In the genomic region with DNA sequence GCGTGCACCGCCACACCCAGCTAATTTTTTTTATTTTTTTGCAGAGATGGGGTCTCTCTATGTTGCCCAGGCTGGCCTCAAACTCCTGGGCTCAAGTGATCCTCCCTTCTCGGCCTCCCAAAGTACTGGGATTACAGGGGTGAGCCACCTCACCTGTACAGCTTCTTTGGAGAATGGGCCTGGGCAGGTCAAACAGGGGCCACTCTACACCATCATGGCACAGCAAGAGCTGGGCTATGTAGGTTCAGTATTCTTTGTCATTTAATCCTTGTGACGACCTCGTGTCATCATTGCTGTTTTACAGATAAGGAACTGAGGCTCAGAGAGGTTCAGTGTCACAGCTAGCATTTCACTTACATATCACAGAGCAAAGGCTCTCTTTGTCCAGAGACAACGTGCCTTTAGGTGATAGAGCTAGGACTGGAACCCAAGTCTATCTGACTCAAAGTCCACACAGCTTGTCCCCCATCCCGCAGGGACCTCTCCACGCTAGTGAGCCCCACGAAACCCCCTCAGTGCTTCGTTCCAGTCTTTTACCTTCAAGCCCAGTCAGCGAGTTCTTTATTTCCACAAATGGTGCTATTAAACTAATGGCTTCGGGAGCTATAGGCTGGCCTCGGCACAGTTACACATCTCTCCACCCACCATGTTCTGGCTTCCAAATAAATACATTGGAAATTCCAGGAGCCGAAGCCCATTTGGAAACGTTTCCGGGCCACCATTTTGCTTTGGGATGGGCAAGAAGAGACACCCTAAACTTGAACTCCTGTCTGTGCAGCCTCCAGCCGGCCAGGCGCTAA, we compare ENCODE assay signal across 8 cellular contexts. TPM values are rescaled to one million over a fixed set of nuclear protein-coding genes. Genes with fewer than 3 reads are reported as not detected.
DNase-seq lines count a peak whose midpoint lies in the region; ATAC-seq and TF ChIP-seq lines count a peak whose summit lies in the region.

No MANE protein-coding gene starts in this region.

- TF ChIP-seq CTCF in MCF 10A (IDR thresholded peaks at IDR 0.05; ENCODE audit: unreplicated experiment) (no peak), neural crest cell (conservative IDR thresholded peaks at IDR 0.05) (no peak), HFFc6 (IDR thresholded peaks at IDR 0.05) (no peak)

- H3K9me3 ChIP-seq in CD4-positive, alpha-beta memory T cell (ENCODE audit: control insufficient read depth in 1 of 2, low read length in 2 of 2): no peaks in the 10 kb centered on the region

- H3K9me3 Mint-ChIP-seq in CD4-positive, alpha-beta memory T cell: peaks cover 0 to 9% (median 3%) of the 10 kb centered on the region in 8 donors
- H3K9me3 Mint-ChIP-seq in MCF 10A (ENCODE audit: unreplicated experiment): no peaks in the 10 kb centered on the region
- peaks cover 5% of the 10 kb centered on the region for H3K9me3 Mint-ChIP-seq in neural crest cell
- peaks cover 5% of the 10 kb centered on the region for H3K9me3 Mint-ChIP-seq in HFFc6

- CTCF ChIA-PET in CD4-positive, alpha-beta memory T cell (lab: Charles Lee; ENCODE audit: partially characterized antibody): interaction anchor here (1.8 to 5.0 kb wide), 3 partner anchors 10 to 40 kb away, joined by 5 to 39 read pairs (median 11); no protein-coding TSS in a partner anchor
- CTCF ChIA-PET in MCF 10A (lab: Yijun Ruan, JAX): interaction anchor here (0.6 to 1.1 kb wide), 4 partner anchors 12 to 124 kb away, joined by 3 to 5 read pairs (median 3); no protein-coding TSS in a partner anchor

- H3K36me3 Mint-ChIP-seq in CD4-positive, alpha-beta memory T cell: peaks cover 2 to 6% of the 10 kb centered on the region in 2 donors
- H3K36me3 Mint-ChIP-seq in MCF 10A (ENCODE audit: insufficient read depth, unreplicated experiment) (peaks cover 2% of the 10 kb centered on the region), neural crest cell (ENCODE audit: low read depth) (no peaks in the 10 kb centered on the region), HFFc6 (ENCODE audit: low read depth) (peaks cover 4% of the 10 kb centered on the region)

- DNase-seq in CD4-positive, alpha-beta memory T cell: no peak
- DNase-seq in MV-4-11 (lab: John Stamatoyannopoulos, UW) (peak; percentile 4), MCF 10A (ENCODE audit: unreplicated experiment) (no peak), neural crest cell (ENCODE audit: low read depth, low spot score) (no peak), GM19240 (ENCODE audit: insufficient read length, low spot score) (no peak), DMS153 treated with DMSO at 0.1 percent for 48 hours (lab: John Stamatoyannopoulos, UW; ENCODE audit: unreplicated experiment) (no peak), HFFc6 (no peak)

- H3K27ac ChIP-seq in CD4-positive, alpha-beta memory T cell (ENCODE audit: low read depth, low read length): peak overlapping the region; percentile 33

- H3K27ac Mint-ChIP-seq in CD4-positive, alpha-beta memory T cell: peak overlapping the region; percentile 95 to 98 (median 97)
- H3K27ac Mint-ChIP-seq in MCF 10A (ENCODE audit: low read depth, unreplicated experiment): peak overlapping the region; percentile 91
- H3K27ac Mint-ChIP-seq in neural crest cell (ENCODE audit: unreplicated experiment): peak overlapping the region; percentile 78
- no peak overlapping the region for H3K27ac Mint-ChIP-seq in HFFc6

- ATAC-seq in SK-N-SH treated with all-trans-retinoic acid at 6 μM for 48 hours: no peak

- H3K27me3 ChIP-seq in CD4-positive, alpha-beta memory T cell (ENCODE audit: insufficient read depth, low read length): no peaks in the 10 kb centered on the region

- POLR2A ChIA-PET in CD4-positive, alpha-beta memory T cell (lab: Charles Lee; ENCODE audit: partially characterized antibody): interaction anchor here (1.1 to 3.2 kb wide), 18 partner anchors 8 to 322 kb away, joined by 3 to 43 read pairs (median 6); no protein-coding TSS in a partner anchor
- POLR2A ChIA-PET in MCF 10A (lab: Yijun Ruan, JAX): interaction anchor here (0.8 to 2.0 kb wide), 6 partner anchors 11 to 425 kb away, joined by 3 to 13 read pairs (median 4); no protein-coding TSS in a partner anchor

- BruUV-seq in MCF 10A (replicated peaks; lab: Mats Ljungman, UMichigan): no TSS peak

- H3K4me1 Mint-ChIP-seq in CD4-positive, alpha-beta memory T cell: peaks cover 29 to 48% (median 42%) of the 10 kb centered on the region in 4 donors
- H3K4me1 Mint-ChIP-seq in MCF 10A (ENCODE audit: insufficient read depth, unreplicated experiment): peaks cover 11% of the 10 kb centered on the region
- peaks cover 21% of the 10 kb centered on the region for H3K4me1 Mint-ChIP-seq in neural crest cell
- H3K4me1 Mint-ChIP-seq in HFFc6 (ENCODE audit: low read depth): peaks cover 17% of the 10 kb centered on the region

- no peaks in the 10 kb centered on the region for H3K36me3 ChIP-seq in CD4-positive, alpha-beta memory T cell (ENCODE audit: insufficient read depth, low read length)

- peak overlapping the region; percentile 56 to 97 (median 86) for H3K4me3 Mint-ChIP-seq in CD4-positive, alpha-beta memory T cell
- H3K4me3 Mint-ChIP-seq in MCF 10A (ENCODE audit: unreplicated experiment): no peak overlapping the region
- no peak overlapping the region for H3K4me3 Mint-ChIP-seq in neural crest cell
- no peak overlapping the region for H3K4me3 Mint-ChIP-seq in HFFc6

- peaks cover 47% of the 10 kb centered on the region for H3K4me1 ChIP-seq in CD4-positive, alpha-beta memory T cell (ENCODE audit: insufficient read depth, low read length)

- H3K4me3 ChIP-seq in CD4-positive, alpha-beta memory T cell (ENCODE audit: low read length in 2 of 2): peak overlapping the region; percentile 18 to 29

- intact Hi-C loops in CD4-positive, alpha-beta memory T cell (cut with micrococcal nuclease): loop anchor here (1.0 to 2.0 kb wide), 4 partner anchors 25 to 281 kb away; a partner anchor contains a TSS
- intact Hi-C loops in MCF 10A (cut with micrococcal nuclease): loop anchor here (2.0 kb wide), 1 partner anchor 34 kb away; no protein-coding TSS in a partner anchor

- no peaks in the 10 kb centered on the region for H3K27me3 Mint-ChIP-seq in CD4-positive, alpha-beta memory T cell
- H3K27me3 Mint-ChIP-seq in MCF 10A (ENCODE audit: insufficient read depth, unreplicated experiment) (no peaks in the 10 kb centered on the region), neural crest cell (ENCODE audit: low read depth) (no peaks in the 10 kb centered on the region), HFFc6 (ENCODE audit: insufficient read depth) (peaks cover 2% of the 10 kb centered on the region; the same call in 1 of the 2 replicates)

TF ChIP-seq in SK-N-SH treated with all-trans-retinoic acid at 6 μM for 48 hours, 23 proteins besides CTCF, POLR2A, EP300 and RAD21 (continues in another document):
- TF ChIP-seq ARNTL (CRISPR knock-in tag; IDR thresholded peaks at IDR 0.05; ENCODE audit: borderline replicate concordance, low read depth) (no peak), ZFP30 (CRISPR knock-in tag; IDR thresholded peaks at IDR 0.05) (no peak), CSDC2 (CRISPR knock-in tag; IDR thresholded peaks at IDR 0.05) (no peak), ISL1 (CRISPR knock-in tag; IDR thresholded peaks at IDR 0.05) (no peak)
- TF ChIP-seq, protein P1, sequence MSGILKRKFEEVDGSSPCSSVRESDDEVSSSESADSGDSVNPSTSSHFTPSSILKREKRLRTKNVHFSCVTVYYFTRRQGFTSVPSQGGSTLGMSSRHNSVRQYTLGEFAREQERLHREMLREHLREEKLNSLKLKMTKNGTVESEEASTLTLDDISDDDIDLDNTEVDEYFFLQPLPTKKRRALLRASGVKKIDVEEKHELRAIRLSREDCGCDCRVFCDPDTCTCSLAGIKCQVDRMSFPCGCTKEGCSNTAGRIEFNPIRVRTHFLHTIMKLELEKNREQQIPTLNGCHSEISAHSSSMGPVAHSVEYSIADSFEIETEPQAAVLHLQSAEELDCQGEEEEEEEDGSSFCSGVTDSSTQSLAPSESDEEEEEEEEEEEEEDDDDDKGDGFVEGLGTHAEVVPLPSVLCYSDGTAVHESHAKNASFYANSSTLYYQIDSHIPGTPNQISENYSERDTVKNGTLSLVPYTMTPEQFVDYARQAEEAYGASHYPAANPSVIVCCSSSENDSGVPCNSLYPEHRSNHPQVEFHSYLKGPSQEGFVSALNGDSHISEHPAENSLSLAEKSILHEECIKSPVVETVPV (CRISPR knock-in tag; IDR thresholded peaks at IDR 0.05): no peak
- TF ChIP-seq, protein P2, sequence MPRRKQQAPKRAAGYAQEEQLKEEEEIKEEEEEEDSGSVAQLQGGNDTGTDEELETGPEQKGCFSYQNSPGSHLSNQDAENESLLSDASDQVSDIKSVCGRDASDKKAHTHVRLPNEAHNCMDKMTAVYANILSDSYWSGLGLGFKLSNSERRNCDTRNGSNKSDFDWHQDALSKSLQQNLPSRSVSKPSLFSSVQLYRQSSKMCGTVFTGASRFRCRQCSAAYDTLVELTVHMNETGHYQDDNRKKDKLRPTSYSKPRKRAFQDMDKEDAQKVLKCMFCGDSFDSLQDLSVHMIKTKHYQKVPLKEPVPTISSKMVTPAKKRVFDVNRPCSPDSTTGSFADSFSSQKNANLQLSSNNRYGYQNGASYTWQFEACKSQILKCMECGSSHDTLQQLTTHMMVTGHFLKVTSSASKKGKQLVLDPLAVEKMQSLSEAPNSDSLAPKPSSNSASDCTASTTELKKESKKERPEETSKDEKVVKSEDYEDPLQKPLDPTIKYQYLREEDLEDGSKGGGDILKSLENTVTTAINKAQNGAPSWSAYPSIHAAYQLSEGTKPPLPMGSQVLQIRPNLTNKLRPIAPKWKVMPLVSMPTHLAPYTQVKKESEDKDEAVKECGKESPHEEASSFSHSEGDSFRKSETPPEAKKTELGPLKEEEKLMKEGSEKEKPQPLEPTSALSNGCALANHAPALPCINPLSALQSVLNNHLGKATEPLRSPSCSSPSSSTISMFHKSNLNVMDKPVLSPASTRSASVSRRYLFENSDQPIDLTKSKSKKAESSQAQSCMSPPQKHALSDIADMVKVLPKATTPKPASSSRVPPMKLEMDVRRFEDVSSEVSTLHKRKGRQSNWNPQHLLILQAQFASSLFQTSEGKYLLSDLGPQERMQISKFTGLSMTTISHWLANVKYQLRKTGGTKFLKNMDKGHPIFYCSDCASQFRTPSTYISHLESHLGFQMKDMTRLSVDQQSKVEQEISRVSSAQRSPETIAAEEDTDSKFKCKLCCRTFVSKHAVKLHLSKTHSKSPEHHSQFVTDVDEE (CRISPR knock-in tag; IDR thresholded peaks at IDR 0.05): no peak

RNA-seq across cellular contexts. Expression of a gene that starts 0.7 kb away (rescaled TPM):
- total RNA-seq in CD4-positive, alpha-beta memory T cell: 1 to 10 TPM; 1.7 to 2.9 TPM
- polyA plus RNA-seq in CD4-positive, alpha-beta memory T cell: 1 to 10 TPM; 4.4 to 6.8 TPM
- 3.4 and 5.1 TPM in 2 replicates for total RNA-seq in MCF 10A (2022)
- 0.82 TPM in 1 of 2 replicates, not detected in the other for total RNA-seq in neural crest cell
- total RNA-seq in HFFc6 (2021; fragmentation: NEBNext Ultra II Directional; extraction: Animal tissue kit (Norgen Biotek cat#: 25700)): 1 to 10 TPM; 1.7 to 3.7 (median 2.9) TPM

Comparison
In these comparisons a context has a peak if more than half of its experiments do, and no peak if none do; other contexts are left out.
1. H3K4me3 Mint-ChIP-seq: peak in CD4-positive, alpha-beta memory T cell (8 of 8); none in MCF 10A (single experiment), neural crest cell (single experiment) and HFFc6 (single experiment).